13 cellular contexts compared by ENCODE assay signal in genomic region chr3:170049146-170050000, GRCh38. TPM values are rescaled to one million over a fixed set of nuclear protein-coding genes. Genes with fewer than 3 reads are reported as not detected.
DNase-seq lines count a peak whose midpoint lies in the region; ATAC-seq, FAIRE-seq and TF ChIP-seq lines count a peak whose summit lies in the region.
"Had no signal": no experiment of that assay in that cellular context is flagged by ENCODE, and none has a peak within 500 bp of the region (broad histone marks: within the 10 kb centered on the region; RNA-seq: fewer than 3 reads in every experiment).

No MANE protein-coding gene starts in this region.

- no peak for TF ChIP-seq EP300 in tibial nerve (IDR thresholded peaks at IDR 0.05)

- H3K4me1 ChIP-seq in PC-9 (replicated peaks; ENCODE audit: insufficient read depth) (peaks cover 76% of the 10 kb centered on the region), heart right ventricle (peaks cover 0 to 19% (median 0%) of the 10 kb centered on the region in 9 donors), psoas muscle (no peaks in the 10 kb centered on the region), tibial nerve (no peaks in the 10 kb centered on the region)

- H3K4me1 Mint-ChIP-seq in endothelial cell (ENCODE audit: unreplicated experiment) = peaks cover 4% of the 10 kb centered on the region

- FAIRE-seq in GM19239 (lab: Jason Lieb, UNC) = no peak

- POLR2A ChIA-PET in PC-9 (lab: Charles Lee; ENCODE audit: unreplicated experiment) = interaction anchor here (0.6 to 0.7 kb wide), 4 partner anchors 62 to 468 kb away, joined by 3 to 4 read pairs (median 4); no protein-coding TSS in a partner anchor

- peaks cover 67% of the 10 kb centered on the region for H3F3A ChIP-seq in PC-9 (ENCODE audit: insufficient read depth, low read depth)

- H3K79me2 ChIP-seq in PC-9 (ENCODE audit: low read depth) = peaks cover 65% of the 10 kb centered on the region

- no peak for TF ChIP-seq POLR2A in tibial nerve (IDR thresholded peaks at IDR 0.05)

- peaks cover 3% of the 10 kb centered on the region for H3K27me3 Mint-ChIP-seq in endothelial cell (ENCODE audit: unreplicated experiment)
- H3K27me3 Mint-ChIP-seq: activated naive CD4-positive, alpha-beta T cell treated with anti-CD3 and anti-CD28 coated beads, Interleukin-2, amount 50 U/mL, for 24 hours had no signal

- H3K9me3 ChIP-seq in PC-9 (ENCODE audit: insufficient read depth, low read depth) = no peaks in the 10 kb centered on the region
- H3K9me3 ChIP-seq in heart right ventricle = no peaks in the 10 kb centered on the region
- H3K9me3 ChIP-seq in psoas muscle = no peaks in the 10 kb centered on the region
- H3K9me3 ChIP-seq in tibial nerve = no peaks in the 10 kb centered on the region

- H3K9me2 ChIP-seq in PC-9 (ENCODE audit: insufficient read depth) = no peaks in the 10 kb centered on the region

- H3K36me3 Mint-ChIP-seq in endothelial cell (ENCODE audit: low read depth, unreplicated experiment) = no peaks in the 10 kb centered on the region

- DNase-seq in ELR (ENCODE audit: low read depth) (peak; percentile 85), PC-9 (peak; percentile 95 to 100), heart right ventricle (peak in 1 of 2 donors; percentile 11), psoas muscle (peak; percentile 36 to 60), GM19239 (ENCODE audit: insufficient read length, low spot score) (no peak), COR-L47 (lab: John Stamatoyannopoulos, UW) (no peak), endothelial cell (ENCODE audit: low spot score) (no peak), tibial nerve (ENCODE audit: low spot score in 2 of 2) (no peak)
- DNase-seq: activated CD4-positive, alpha-beta T cell treated with anti-CD3 and anti-CD28 coated beads for 1 hour; foreskin melanocyte; KBM-7; occipital lobe had no signal

- H3K4me3 ChIP-seq in PC-9 = peak overlapping the region; percentile 51; the same call in 1 of the 2 replicates
- H3K4me3 ChIP-seq in heart right ventricle = no peak overlapping the region
- no peak overlapping the region for H3K4me3 ChIP-seq in psoas muscle
- H3K4me3 ChIP-seq in tibial nerve = no peak overlapping the region

- H2AFZ ChIP-seq in PC-9 = peak overlapping the region; percentile 72

- no peaks in the 10 kb centered on the region for H4K20me1 ChIP-seq in PC-9 (ENCODE audit: insufficient read depth)

- H3K27ac ChIP-seq in PC-9 (peak overlapping the region; percentile 93), heart right ventricle (no peak overlapping the region), psoas muscle (no peak overlapping the region), tibial nerve (no peak overlapping the region)

- CTCF ChIA-PET in PC-9 (lab: Charles Lee) = interaction anchor here (0.6 to 0.7 kb wide), 2 partner anchors 11 to 652 kb away, joined by 3 to 4 read pairs; no protein-coding TSS in a partner anchor

- no peaks in the 10 kb centered on the region for H3K27me3 ChIP-seq in PC-9 (ENCODE audit: insufficient read depth, low read depth)
- no peaks in the 10 kb centered on the region for H3K27me3 ChIP-seq in heart right ventricle
- H3K27me3 ChIP-seq in psoas muscle (ENCODE audit: insufficient read depth in 3 of 3, low read length in 2 of 3) = no peaks in the 10 kb centered on the region
- no peaks in the 10 kb centered on the region for H3K27me3 ChIP-seq in tibial nerve

- H3K4me3 Mint-ChIP-seq in endothelial cell (ENCODE audit: unreplicated experiment) = no peak overlapping the region
- H3K4me3 Mint-ChIP-seq: activated naive CD4-positive, alpha-beta T cell treated with anti-CD3 and anti-CD28 coated beads, Interleukin-2, amount 50 U/mL, for 24 hours had no signal

- 49 to 61% methylated on average over 10 of the region's 10 CpGs for WGBS in heart right ventricle, 2 donors
- WGBS in psoas muscle, 3 donors = 21 to 26% (median 25%) methylated on average over 10 of the region's 10 CpGs
- WGBS in tibial nerve, 2 donors = 48 to 50% methylated on average over 10 of the region's 10 CpGs

- peak overlapping the region; percentile 74 for H3K4me2 ChIP-seq in PC-9

- H3K27ac Mint-ChIP-seq in endothelial cell (ENCODE audit: unreplicated experiment) = no peak overlapping the region
- H3K27ac Mint-ChIP-seq: activated naive CD4-positive, alpha-beta T cell treated with anti-CD3 and anti-CD28 coated beads, Interleukin-2, amount 50 U/mL, for 24 hours had no signal

- intact Hi-C loops in PC-9 (cut with micrococcal nuclease; ENCODE audit: unreplicated experiment) (loop anchor here (1.0 to 5.0 kb wide), 2 partner anchors 11 to 82 kb away; partner anchors contain the start of gene SEC62), heart right ventricle (cut with DNase I) (no loop called here), psoas muscle (cut with DNase I) (no loop called here)

- H3K9me3 Mint-ChIP-seq in endothelial cell (ENCODE audit: unreplicated experiment) = no peaks in the 10 kb centered on the region
- H3K9me3 Mint-ChIP-seq: activated naive CD4-positive, alpha-beta T cell treated with anti-CD3 and anti-CD28 coated beads, Interleukin-2, amount 50 U/mL, for 24 hours had no signal

- H3K36me3 ChIP-seq in PC-9 (ENCODE audit: low read depth) (0 out of 2 replicates have a peak, but pooled peaks cover 6% of the 10 kb centered on the region), heart right ventricle (no peaks in the 10 kb centered on the region), psoas muscle (ENCODE audit: insufficient read depth in 1 of 2, low read depth in 1 of 2) (no peaks in the 10 kb centered on the region), tibial nerve (no peaks in the 10 kb centered on the region)

- TF ChIP-seq CTCF in PC-9 (conservative IDR thresholded peaks at IDR 0.05) (no peak), heart right ventricle (IDR thresholded peaks at IDR 0.05) (no peak), psoas muscle (IDR thresholded peaks at IDR 0.05) (no peak), endothelial cell (IDR thresholded peaks at IDR 0.05; ENCODE audit: unreplicated experiment) (no peak), tibial nerve (IDR thresholded peaks at IDR 0.05) (no peak)

- ATAC-seq in heart right ventricle (peak in 7 of 8 donors; percentile 33 to 75 (median 57)), psoas muscle (peak in 3 of 4 donors; percentile 38 to 46 (median 39))

- BruUV-seq in PC-9 (replicated peaks; lab: Mats Ljungman, UMichigan) = TSS peak; percentile 77

RNA-seq across cellular contexts. Expression of gene GPR160, which starts 11.6 kb away (rescaled TPM):
- total RNA-seq in PC-9 (2021) (11.1 and 12.6 TPM in 2 replicates), heart right ventricle (1 to 10 TPM in 3 of 10 donors, under 1 TPM in 7; 0.22 to 1.9 (median 0.79) TPM), psoas muscle (1 to 10 TPM in 1 of 4 donors, under 1 TPM in 3; 0.42 to 1.1 (median 0.87) TPM), endothelial cell (ENCODE audit: unreplicated experiment) (14.6 TPM), tibial nerve (10 to 100 TPM in 1 of 4 donors, 1 to 10 TPM in 3; 1.7 to 17.7 (median 3.7) TPM)
- polyA plus RNA-seq in heart right ventricle (1 to 10 TPM; 1.0 to 1.2 TPM), psoas muscle (1 to 10 TPM in 1 of 3 donors, under 1 TPM in 2; 0.52 to 1.2 (median 0.64) TPM)

Comparison
In these comparisons a context has a peak if more than half of its experiments do, and no peak if none do; other contexts are left out.
1. DNase-seq: peak in ELR (single experiment), PC-9 (2 of 2) and psoas muscle (2 of 2); none in GM19239 (single experiment), COR-L47 (single experiment), endothelial cell (single experiment) and tibial nerve (0 of 2).